In the genomic region with DNA sequence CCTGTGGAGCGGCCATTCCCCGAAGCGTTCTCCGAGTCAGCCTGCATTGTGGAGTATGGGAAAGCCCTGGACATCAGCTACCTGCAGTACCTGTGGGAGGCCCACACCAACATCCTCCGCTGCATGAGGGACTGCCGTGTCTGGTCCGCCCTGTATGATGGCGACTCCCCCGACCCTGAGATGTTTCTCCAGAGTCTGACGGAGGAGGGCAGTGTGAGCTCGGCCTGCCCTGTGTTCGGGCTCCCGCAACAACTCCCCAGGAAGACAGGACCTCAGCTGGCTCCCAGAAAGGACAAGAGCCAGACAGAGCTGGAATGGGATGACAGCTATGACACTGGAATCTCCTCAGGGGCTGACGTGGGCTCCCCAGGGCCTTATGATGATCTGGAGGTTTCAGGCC, we compare ENCODE assay signal across 15 cellular contexts.
"Had no signal": no experiment of that assay in that cellular context is flagged by ENCODE, and none has a peak within 500 bp of the region (broad histone marks: within the 10 kb centered on the region; RNA-seq: fewer than 3 reads in every experiment).

No MANE protein-coding gene starts in this region.

- H3K27ac ChIP-seq: adrenal gland, colonic mucosa, hepatocyte, pancreas, tibial artery had no signal

- H2AFZ ChIP-seq: hepatocyte had no signal

- H3K4me1 Mint-ChIP-seq: activated naive CD4-positive, alpha-beta T cell treated with anti-CD3 and anti-CD28 coated beads, Interleukin-2, amount 50 U/mL, for 24 hours; activated T-helper 17 cell treated with anti-CD3 and anti-CD28 coated beads, Interleukin-2, amount 50 U/mL, for 72 hours; naive B cell; stimulated activated effector memory CD8-positive, alpha-beta T cell treated with anti-CD3 and anti-CD28 coated beads, Interleukin-12 subunit alpha, Interleukin-12 subunit beta, amount 100 ng/mL, for 72 hours had no signal

- H3K4me2 ChIP-seq: hepatocyte had no signal

- ATAC-seq: activated T-helper 17 cell treated with anti-CD3 and anti-CD28 coated beads, Interleukin-2, amount 50 U/mL, for 72 hours; esophagus mucosa; left lobe of liver; pancreas; stimulated activated effector memory CD8-positive, alpha-beta T cell treated with anti-CD3 and anti-CD28 coated beads, Interleukin-12 subunit alpha, Interleukin-12 subunit beta, amount 100 ng/mL, for 72 hours had no signal

- H3K27ac Mint-ChIP-seq: activated naive CD4-positive, alpha-beta T cell treated with anti-CD3 and anti-CD28 coated beads, Interleukin-2, amount 50 U/mL, for 24 hours; activated T-helper 17 cell treated with anti-CD3 and anti-CD28 coated beads, Interleukin-2, amount 50 U/mL, for 72 hours; stimulated activated effector memory CD8-positive, alpha-beta T cell treated with anti-CD3 and anti-CD28 coated beads, Interleukin-12 subunit alpha, Interleukin-12 subunit beta, amount 100 ng/mL, for 72 hours had no signal

- H3K9me3 ChIP-seq: adrenal gland, colonic mucosa, pancreas, tibial artery had no signal

- H3K4me3 Mint-ChIP-seq: activated naive CD4-positive, alpha-beta T cell treated with anti-CD3 and anti-CD28 coated beads, Interleukin-2, amount 50 U/mL, for 24 hours; activated T-helper 17 cell treated with anti-CD3 and anti-CD28 coated beads, Interleukin-2, amount 50 U/mL, for 72 hours; naive B cell; stimulated activated effector memory CD8-positive, alpha-beta T cell treated with anti-CD3 and anti-CD28 coated beads, Interleukin-12 subunit alpha, Interleukin-12 subunit beta, amount 100 ng/mL, for 72 hours had no signal

- H3K4me1 ChIP-seq: adrenal gland, colonic mucosa, pancreas, tibial artery had no signal

- H3K27me3 Mint-ChIP-seq: activated naive CD4-positive, alpha-beta T cell treated with anti-CD3 and anti-CD28 coated beads, Interleukin-2, amount 50 U/mL, for 24 hours; activated T-helper 17 cell treated with anti-CD3 and anti-CD28 coated beads, Interleukin-2, amount 50 U/mL, for 72 hours had no signal

- H3K9me3 Mint-ChIP-seq: activated naive CD4-positive, alpha-beta T cell treated with anti-CD3 and anti-CD28 coated beads, Interleukin-2, amount 50 U/mL, for 24 hours; activated T-helper 17 cell treated with anti-CD3 and anti-CD28 coated beads, Interleukin-2, amount 50 U/mL, for 72 hours; stimulated activated effector memory CD8-positive, alpha-beta T cell treated with anti-CD3 and anti-CD28 coated beads, Interleukin-12 subunit alpha, Interleukin-12 subunit beta, amount 100 ng/mL, for 72 hours had no signal

- H3K36me3 Mint-ChIP-seq: naive B cell; stimulated activated effector memory CD8-positive, alpha-beta T cell treated with anti-CD3 and anti-CD28 coated beads, Interleukin-12 subunit alpha, Interleukin-12 subunit beta, amount 100 ng/mL, for 72 hours had no signal

- H3K27me3 ChIP-seq: adrenal gland, colonic mucosa, hepatocyte, pancreas, tibial artery had no signal

- H3K36me3 ChIP-seq: adrenal gland, colonic mucosa had no signal

- H3K4me3 ChIP-seq: adrenal gland, colonic mucosa, hepatocyte, pancreas, tibial artery had no signal

- DNase-seq: activated CD4-positive, alpha-beta T cell treated with anti-CD3 and anti-CD28 coated beads, Interleukin-2, amount 50 U/mL, for 4 hours; activated CD4-positive, CD25-positive, alpha-beta regulatory T cell treated with anti-CD3 and anti-CD28 coated beads, Interleukin-2, amount 50 U/mL, for 72 hours; adrenal gland; central memory CD4-positive, alpha-beta T cell; colonic mucosa; mammary epithelial cell; naive B cell; pancreas; tibial artery had no signal
